1 cellular context compared by ENCODE assay signal in the genomic region with DNA sequence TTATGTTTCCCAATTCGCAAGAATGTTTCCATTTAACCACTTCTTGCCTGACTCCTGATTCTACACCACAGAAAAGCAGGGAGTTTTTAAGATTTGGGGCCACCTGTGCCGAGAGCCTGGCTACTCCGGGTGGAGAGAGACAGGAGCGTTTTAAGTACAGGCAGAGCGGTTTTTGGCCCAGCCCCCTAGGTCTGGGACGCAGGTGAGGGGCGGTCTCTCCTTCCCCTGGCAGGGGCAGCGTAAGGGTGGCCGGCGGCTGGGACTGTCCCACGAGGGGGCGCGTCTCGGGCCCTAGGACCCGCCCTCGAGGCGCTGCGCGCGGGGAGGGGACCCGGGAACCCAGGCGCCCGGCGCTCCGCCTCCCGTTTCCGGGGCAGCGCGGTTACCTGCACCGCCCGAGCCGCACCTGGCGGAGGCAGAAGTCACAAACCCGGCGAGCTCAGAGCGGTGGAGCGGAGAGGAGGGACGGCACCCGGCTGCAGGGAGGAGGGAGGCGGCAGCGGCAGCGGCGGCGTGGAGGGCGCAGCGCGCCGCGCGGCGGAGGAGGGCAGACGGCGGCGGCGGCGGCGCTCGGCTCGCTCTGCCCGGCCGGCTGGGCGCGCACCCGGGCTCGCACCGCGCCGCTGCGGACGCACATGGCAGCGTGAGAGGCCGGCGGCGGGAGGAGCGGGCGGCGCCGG.
A peak's percentile ranks its signal among the peaks of the same experiment; 100 is the strongest.
TF ChIP-seq lines count a peak whose summit lies in the region.

A gene (plus strand): TSS at position 365 of the 680 bp plus-strand sequence. CDS start 508 bp downstream, outside the sequence.

TF ChIP-seq in HepG2, 621 proteins besides CTCF, POLR2A, EP300 and RAD21 (continued from another document and continues in another):
- TF ChIP-seq, protein P1, sequence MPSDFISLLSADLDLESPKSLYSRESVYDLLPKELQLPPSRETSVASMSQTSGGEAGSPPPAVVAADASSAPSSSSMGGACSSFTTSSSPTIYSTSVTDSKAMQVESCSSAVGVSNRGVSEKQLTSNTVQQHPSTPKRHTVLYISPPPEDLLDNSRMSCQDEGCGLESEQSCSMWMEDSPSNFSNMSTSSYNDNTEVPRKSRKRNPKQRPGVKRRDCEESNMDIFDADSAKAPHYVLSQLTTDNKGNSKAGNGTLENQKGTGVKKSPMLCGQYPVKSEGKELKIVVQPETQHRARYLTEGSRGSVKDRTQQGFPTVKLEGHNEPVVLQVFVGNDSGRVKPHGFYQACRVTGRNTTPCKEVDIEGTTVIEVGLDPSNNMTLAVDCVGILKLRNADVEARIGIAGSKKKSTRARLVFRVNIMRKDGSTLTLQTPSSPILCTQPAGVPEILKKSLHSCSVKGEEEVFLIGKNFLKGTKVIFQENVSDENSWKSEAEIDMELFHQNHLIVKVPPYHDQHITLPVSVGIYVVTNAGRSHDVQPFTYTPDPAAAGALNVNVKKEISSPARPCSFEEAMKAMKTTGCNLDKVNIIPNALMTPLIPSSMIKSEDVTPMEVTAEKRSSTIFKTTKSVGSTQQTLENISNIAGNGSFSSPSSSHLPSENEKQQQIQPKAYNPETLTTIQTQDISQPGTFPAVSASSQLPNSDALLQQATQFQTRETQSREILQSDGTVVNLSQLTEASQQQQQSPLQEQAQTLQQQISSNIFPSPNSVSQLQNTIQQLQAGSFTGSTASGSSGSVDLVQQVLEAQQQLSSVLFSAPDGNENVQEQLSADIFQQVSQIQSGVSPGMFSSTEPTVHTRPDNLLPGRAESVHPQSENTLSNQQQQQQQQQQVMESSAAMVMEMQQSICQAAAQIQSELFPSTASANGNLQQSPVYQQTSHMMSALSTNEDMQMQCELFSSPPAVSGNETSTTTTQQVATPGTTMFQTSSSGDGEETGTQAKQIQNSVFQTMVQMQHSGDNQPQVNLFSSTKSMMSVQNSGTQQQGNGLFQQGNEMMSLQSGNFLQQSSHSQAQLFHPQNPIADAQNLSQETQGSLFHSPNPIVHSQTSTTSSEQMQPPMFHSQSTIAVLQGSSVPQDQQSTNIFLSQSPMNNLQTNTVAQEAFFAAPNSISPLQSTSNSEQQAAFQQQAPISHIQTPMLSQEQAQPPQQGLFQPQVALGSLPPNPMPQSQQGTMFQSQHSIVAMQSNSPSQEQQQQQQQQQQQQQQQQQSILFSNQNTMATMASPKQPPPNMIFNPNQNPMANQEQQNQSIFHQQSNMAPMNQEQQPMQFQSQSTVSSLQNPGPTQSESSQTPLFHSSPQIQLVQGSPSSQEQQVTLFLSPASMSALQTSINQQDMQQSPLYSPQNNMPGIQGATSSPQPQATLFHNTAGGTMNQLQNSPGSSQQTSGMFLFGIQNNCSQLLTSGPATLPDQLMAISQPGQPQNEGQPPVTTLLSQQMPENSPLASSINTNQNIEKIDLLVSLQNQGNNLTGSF (CRISPR knock-in tag; IDR thresholded peaks at IDR 0.05), result no peak
- TF ChIP-seq HNRNPL (IDR thresholded peaks at IDR 0.05; ENCODE audit: low read depth, low read length) (peak; percentile 48; the same call in 1 of the 2 replicates), ATRX (CRISPR knock-in tag; IDR thresholded peaks at IDR 0.05; ENCODE audit: borderline replicate concordance) (no peak), MEF2D (CRISPR knock-in tag; IDR thresholded peaks at IDR 0.05) (no peak), ZNF143 (CRISPR knock-in tag; IDR thresholded peaks at IDR 0.05) (no peak), ZNF124 (CRISPR knock-in tag; IDR thresholded peaks at IDR 0.05) (no peak), ZNF777 (CRISPR knock-in tag; IDR thresholded peaks at IDR 0.05) (peak; percentile 40; the same call in 1 of the 2 replicates), ZSCAN20 (CRISPR knock-in tag; IDR thresholded peaks at IDR 0.05; ENCODE audit: borderline replicate concordance) (no peak), ZNF891 (CRISPR knock-in tag; IDR thresholded peaks at IDR 0.05) (no peak), ZNF773 (CRISPR knock-in tag; IDR thresholded peaks at IDR 0.05; ENCODE audit: borderline replicate concordance) (no peak; the same call in 1 of the 2 replicates), TEAD2 (CRISPR knock-in tag; IDR thresholded peaks at IDR 0.05) (no peak), ZFP1 (CRISPR knock-in tag; IDR thresholded peaks at IDR 0.05) (no peak), MBD4 (IDR thresholded peaks at IDR 0.05; ENCODE audit: borderline replicate concordance, low read length) (no peak), ZBTB3 (CRISPR knock-in tag; IDR thresholded peaks at IDR 0.05; ENCODE audit: borderline replicate concordance, low read depth) (no peak), HOXA7 (CRISPR knock-in tag; IDR thresholded peaks at IDR 0.05) (no peak), ZNF292 (CRISPR knock-in tag; IDR thresholded peaks at IDR 0.05; ENCODE audit: borderline replicate concordance, low read depth) (no peak), ELF3 (CRISPR knock-in tag; IDR thresholded peaks at IDR 0.05) (no peak), MAZ (IDR thresholded peaks at IDR 0.05; ENCODE audit: borderline replicate concordance, low read depth, low read length) (peak; percentile 45; the same call in 1 of the 2 replicates), MAZ (CRISPR knock-in tag; IDR thresholded peaks at IDR 0.05; ENCODE audit: low read depth) (no peak), ZNF430 (CRISPR knock-in tag; IDR thresholded peaks at IDR 0.05) (peak; percentile 69; the same call in 1 of the 2 replicates), KMT2B (CRISPR knock-in tag; IDR thresholded peaks at IDR 0.05) (no peak), SALL1 (CRISPR knock-in tag; IDR thresholded peaks at IDR 0.05) (peak; percentile 53; the same call in 1 of the 2 replicates), NFYB (CRISPR knock-in tag; IDR thresholded peaks at IDR 0.05) (no peak)
- TF ChIP-seq, protein P2, sequence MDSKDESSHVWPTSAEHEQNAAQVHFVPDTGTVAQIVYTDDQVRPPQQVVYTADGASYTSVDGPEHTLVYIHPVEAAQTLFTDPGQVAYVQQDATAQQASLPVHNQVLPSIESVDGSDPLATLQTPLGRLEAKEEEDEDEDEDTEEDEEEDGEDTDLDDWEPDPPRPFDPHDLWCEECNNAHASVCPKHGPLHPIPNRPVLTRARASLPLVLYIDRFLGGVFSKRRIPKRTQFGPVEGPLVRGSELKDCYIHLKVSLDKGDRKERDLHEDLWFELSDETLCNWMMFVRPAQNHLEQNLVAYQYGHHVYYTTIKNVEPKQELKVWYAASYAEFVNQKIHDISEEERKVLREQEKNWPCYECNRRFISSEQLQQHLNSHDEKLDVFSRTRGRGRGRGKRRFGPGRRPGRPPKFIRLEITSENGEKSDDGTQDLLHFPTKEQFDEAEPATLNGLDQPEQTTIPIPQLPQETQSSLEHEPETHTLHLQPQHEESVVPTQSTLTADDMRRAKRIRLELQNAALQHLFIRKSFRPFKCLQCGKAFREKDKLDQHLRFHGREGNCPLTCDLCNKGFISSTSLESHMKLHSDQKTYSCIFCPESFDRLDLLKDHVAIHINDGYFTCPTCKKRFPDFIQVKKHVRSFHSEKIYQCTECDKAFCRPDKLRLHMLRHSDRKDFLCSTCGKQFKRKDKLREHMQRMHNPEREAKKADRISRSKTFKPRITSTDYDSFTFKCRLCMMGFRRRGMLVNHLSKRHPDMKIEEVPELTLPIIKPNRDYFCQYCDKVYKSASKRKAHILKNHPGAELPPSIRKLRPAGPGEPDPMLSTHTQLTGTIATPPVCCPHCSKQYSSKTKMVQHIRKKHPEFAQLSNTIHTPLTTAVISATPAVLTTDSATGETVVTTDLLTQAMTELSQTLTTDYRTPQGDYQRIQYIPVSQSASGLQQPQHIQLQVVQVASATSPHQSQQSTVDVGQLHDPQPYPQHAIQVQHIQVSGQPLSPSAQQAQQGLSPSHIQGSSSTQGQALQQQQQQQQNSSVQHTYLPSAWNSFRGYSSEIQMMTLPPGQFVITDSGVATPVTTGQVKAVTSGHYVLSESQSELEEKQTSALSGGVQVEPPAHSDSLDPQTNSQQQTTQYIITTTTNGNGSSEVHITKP (CRISPR knock-in tag; IDR thresholded peaks at IDR 0.05; ENCODE audit: low read depth), result no peak
- TF ChIP-seq, protein P3, sequence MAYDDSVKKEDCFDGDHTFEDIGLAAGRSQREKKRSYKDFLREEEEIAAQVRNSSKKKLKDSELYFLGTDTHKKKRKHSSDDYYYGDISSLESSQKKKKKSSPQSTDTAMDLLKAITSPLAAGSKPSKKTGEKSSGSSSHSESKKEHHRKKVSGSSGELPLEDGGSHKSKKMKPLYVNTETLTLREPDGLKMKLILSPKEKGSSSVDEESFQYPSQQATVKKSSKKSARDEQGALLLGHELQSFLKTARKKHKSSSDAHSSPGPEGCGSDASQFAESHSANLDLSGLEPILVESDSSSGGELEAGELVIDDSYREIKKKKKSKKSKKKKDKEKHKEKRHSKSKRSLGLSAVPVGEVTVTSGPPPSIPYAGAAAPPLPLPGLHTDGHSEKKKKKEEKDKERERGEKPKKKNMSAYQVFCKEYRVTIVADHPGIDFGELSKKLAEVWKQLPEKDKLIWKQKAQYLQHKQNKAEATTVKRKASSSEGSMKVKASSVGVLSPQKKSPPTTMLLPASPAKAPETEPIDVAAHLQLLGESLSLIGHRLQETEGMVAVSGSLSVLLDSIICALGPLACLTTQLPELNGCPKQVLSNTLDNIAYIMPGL (CRISPR knock-in tag; IDR thresholded peaks at IDR 0.05; ENCODE audit: borderline replicate concordance in 1 of 2, low read depth in 1 of 2), result peak; percentile 80 to 88
- TF ChIP-seq, protein P4, sequence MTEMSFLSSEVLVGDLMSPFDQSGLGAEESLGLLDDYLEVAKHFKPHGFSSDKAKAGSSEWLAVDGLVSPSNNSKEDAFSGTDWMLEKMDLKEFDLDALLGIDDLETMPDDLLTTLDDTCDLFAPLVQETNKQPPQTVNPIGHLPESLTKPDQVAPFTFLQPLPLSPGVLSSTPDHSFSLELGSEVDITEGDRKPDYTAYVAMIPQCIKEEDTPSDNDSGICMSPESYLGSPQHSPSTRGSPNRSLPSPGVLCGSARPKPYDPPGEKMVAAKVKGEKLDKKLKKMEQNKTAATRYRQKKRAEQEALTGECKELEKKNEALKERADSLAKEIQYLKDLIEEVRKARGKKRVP (CRISPR knock-in tag; IDR thresholded peaks at IDR 0.05), result no peak
- TF ChIP-seq, protein P5, sequence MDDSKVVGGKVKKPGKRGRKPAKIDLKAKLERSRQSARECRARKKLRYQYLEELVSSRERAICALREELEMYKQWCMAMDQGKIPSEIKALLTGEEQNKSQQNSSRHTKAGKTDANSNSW (CRISPR knock-in tag; IDR thresholded peaks at IDR 0.05; ENCODE audit: borderline replicate concordance), result no peak
- TF ChIP-seq, protein P6, sequence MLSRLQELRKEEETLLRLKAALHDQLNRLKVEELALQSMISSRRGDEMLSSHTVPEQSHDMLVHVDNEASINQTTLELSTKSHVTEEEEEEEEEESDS (CRISPR knock-in tag; IDR thresholded peaks at IDR 0.05; ENCODE audit: borderline replicate concordance), result 0 out of 2 replicates have a peak, but pooled peaks have one; percentile 61
- TF ChIP-seq, protein P7, sequence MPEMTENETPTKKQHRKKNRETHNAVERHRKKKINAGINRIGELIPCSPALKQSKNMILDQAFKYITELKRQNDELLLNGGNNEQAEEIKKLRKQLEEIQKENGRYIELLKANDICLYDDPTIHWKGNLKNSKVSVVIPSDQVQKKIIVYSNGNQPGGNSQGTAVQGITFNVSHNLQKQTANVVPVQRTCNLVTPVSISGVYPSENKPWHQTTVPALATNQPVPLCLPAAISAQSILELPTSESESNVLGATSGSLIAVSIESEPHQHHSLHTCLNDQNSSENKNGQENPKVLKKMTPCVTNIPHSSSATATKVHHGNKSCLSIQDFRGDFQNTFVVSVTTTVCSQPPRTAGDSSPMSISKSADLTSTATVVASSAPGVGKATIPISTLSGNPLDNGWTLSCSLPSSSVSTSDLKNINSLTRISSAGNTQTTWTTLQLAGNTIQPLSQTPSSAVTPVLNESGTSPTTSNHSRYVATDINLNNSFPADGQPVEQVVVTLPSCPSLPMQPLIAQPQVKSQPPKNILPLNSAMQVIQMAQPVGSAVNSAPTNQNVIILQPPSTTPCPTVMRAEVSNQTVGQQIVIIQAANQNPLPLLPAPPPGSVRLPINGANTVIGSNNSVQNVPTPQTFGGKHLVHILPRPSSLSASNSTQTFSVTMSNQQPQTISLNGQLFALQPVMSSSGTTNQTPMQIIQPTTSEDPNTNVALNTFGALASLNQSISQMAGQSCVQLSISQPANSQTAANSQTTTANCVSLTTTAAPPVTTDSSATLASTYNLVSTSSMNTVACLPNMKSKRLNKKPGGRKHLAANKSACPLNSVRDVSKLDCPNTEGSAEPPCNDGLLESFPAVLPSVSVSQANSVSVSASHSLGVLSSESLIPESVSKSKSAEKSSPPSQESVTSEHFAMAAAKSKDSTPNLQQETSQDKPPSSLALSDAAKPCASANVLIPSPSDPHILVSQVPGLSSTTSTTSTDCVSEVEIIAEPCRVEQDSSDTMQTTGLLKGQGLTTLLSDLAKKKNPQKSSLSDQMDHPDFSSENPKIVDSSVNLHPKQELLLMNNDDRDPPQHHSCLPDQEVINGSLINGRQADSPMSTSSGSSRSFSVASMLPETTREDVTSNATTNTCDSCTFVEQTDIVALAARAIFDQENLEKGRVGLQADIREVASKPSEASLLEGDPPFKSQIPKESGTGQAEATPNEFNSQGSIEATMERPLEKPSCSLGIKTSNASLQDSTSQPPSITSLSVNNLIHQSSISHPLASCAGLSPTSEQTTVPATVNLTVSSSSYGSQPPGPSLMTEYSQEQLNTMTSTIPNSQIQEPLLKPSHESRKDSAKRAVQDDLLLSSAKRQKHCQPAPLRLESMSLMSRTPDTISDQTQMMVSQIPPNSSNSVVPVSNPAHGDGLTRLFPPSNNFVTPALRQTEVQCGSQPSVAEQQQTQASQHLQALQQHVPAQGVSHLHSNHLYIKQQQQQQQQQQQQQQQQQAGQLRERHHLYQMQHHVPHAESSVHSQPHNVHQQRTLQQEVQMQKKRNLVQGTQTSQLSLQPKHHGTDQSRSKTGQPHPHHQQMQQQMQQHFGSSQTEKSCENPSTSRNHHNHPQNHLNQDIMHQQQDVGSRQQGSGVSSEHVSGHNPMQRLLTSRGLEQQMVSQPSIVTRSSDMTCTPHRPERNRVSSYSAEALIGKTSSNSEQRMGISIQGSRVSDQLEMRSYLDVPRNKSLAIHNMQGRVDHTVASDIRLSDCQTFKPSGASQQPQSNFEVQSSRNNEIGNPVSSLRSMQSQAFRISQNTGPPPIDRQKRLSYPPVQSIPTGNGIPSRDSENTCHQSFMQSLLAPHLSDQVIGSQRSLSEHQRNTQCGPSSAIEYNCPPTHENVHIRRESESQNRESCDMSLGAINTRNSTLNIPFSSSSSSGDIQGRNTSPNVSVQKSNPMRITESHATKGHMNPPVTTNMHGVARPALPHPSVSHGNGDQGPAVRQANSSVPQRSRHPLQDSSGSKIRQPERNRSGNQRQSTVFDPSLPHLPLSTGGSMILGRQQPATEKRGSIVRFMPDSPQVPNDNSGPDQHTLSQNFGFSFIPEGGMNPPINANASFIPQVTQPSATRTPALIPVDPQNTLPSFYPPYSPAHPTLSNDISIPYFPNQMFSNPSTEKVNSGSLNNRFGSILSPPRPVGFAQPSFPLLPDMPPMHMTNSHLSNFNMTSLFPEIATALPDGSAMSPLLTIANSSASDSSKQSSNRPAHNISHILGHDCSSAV (CRISPR knock-in tag; IDR thresholded peaks at IDR 0.05; ENCODE audit: borderline replicate concordance), result no peak
- TF ChIP-seq, protein P8, sequence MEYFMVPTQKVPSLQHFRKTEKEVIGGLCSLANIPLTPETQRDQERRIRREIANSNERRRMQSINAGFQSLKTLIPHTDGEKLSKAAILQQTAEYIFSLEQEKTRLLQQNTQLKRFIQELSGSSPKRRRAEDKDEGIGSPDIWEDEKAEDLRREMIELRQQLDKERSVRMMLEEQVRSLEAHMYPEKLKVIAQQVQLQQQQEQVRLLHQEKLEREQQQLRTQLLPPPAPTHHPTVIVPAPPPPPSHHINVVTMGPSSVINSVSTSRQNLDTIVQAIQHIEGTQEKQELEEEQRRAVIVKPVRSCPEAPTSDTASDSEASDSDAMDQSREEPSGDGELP (IDR thresholded peaks at IDR 0.05; ENCODE audit: borderline replicate concordance, low read depth), result no peak
